11 cellular contexts compared by ENCODE assay signal in the genomic region with DNA sequence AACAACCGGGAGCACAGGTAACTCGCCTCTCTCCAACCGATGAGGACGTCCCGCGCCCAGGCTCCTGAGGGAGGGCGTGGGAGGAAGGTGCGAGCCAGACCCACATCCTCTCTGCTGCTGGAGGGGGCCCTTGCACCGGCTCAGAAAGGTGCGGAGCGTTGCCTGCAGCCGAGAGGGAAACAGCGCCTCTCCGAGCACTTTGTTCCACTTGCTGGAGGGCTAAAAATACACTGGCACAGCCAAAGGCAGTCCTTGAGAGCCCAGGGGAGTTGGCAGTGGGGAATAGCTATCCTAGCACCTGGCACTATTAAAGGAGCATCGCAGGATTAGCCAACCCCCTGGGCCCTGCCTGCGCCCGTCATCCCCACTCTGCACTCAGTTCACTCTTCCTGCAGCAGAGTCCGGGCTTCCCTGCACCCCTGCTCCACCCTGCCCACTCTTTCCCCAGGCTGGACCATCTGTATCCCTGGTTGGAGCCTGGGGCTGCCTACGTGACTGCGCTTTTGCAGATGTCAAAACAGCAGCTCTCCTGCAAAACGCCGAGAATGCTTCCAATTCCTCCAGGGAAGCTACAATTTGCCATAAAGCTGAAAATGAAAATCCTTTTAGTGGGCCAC.
A peak's percentile ranks its signal among the peaks of the same experiment; 100 is the strongest.
DNase-seq lines count a peak whose midpoint lies in the region; ATAC-seq, FAIRE-seq and TF ChIP-seq lines count a peak whose summit lies in the region.
"Had no signal": no experiment of that assay in that cellular context is flagged by ENCODE, and none has a peak within 500 bp of the region (broad histone marks: within the 10 kb centered on the region; RNA-seq: fewer than 3 reads in every experiment).

No MANE protein-coding gene starts in this region.

- no peaks in the 10 kb centered on the region for H3K36me3 ChIP-seq in pancreas
- no peaks in the 10 kb centered on the region for H3K36me3 ChIP-seq in Caco-2 (ENCODE audit: control insufficient read depth, insufficient read depth, low read length)

- BruUV-seq in Caco-2 (replicated peaks; lab: Mats Ljungman, UMichigan) = no TSS peak

- H3K4me3 ChIP-seq in pancreas = no peak overlapping the region
- H3K4me3 ChIP-seq in Caco-2 (ENCODE audit: low read depth, low read length) = no peak overlapping the region

- peaks cover 37% of the 10 kb centered on the region for H3K4me1 Mint-ChIP-seq in activated CD4-positive, alpha-beta T cell treated with anti-CD3 and anti-CD28 coated beads for 36 hours
- peaks cover 41% of the 10 kb centered on the region for H3K4me1 Mint-ChIP-seq in activated naive CD8-positive, alpha-beta T cell treated with anti-CD3 and anti-CD28 coated beads, Interleukin-2, amount 50 U/mL, for 24 hours
- H3K4me1 Mint-ChIP-seq in Caco-2 (ENCODE audit: low read depth, unreplicated experiment) = peaks cover 11% of the 10 kb centered on the region

- WGBS in pancreas, 2 donors = 37 to 39% methylated on average over 22 of the region's 22 CpGs

- CTCF ChIA-PET in activated CD4-positive, alpha-beta T cell treated with anti-CD3 and anti-CD28 coated beads for 36 hours (lab: Charles Lee) = no interaction called here
- CTCF ChIA-PET in Caco-2 (lab: Charles Lee) = no interaction called here

- POLR2A ChIA-PET in activated CD4-positive, alpha-beta T cell treated with anti-CD3 and anti-CD28 coated beads for 36 hours (lab: Charles Lee) = no interaction called here
- POLR2A ChIA-PET in Caco-2 (lab: Charles Lee) = no interaction called here

- no peaks in the 10 kb centered on the region for H3K9me3 Mint-ChIP-seq in activated CD4-positive, alpha-beta T cell treated with anti-CD3 and anti-CD28 coated beads for 36 hours (ENCODE audit: low read depth)
- H3K9me3 Mint-ChIP-seq in activated naive CD8-positive, alpha-beta T cell treated with anti-CD3 and anti-CD28 coated beads, Interleukin-2, amount 50 U/mL, for 24 hours = no peaks in the 10 kb centered on the region
- H3K9me3 Mint-ChIP-seq in Caco-2 (ENCODE audit: unreplicated experiment) = no peaks in the 10 kb centered on the region
- H3K9me3 Mint-ChIP-seq: dendritic cell treated with granulocyte-macrophage colony-stimulating factor and Interleukin-4, amounts not matched to agents 40 ng/mL and 50 ng/mL, for 4 days had no signal

- H3K9me3 ChIP-seq in pancreas (no peaks in the 10 kb centered on the region), Caco-2 (no peaks in the 10 kb centered on the region)

- ATAC-seq in activated CD4-positive, alpha-beta T cell treated with anti-CD3 and anti-CD28 coated beads for 36 hours = peak; percentile 71
- peak; percentile 31 for ATAC-seq in HG03342 (IDR thresholded peaks at IDR 0.05; ENCODE audit: unreplicated experiment)
- ATAC-seq in activated naive CD8-positive, alpha-beta T cell treated with anti-CD3 and anti-CD28 coated beads, Interleukin-2, amount 50 U/mL, for 24 hours = peak; percentile 64
- peak; percentile 63 to 75 (median 72) for ATAC-seq in pancreas
- ATAC-seq in HG02870 (IDR thresholded peaks at IDR 0.05; ENCODE audit: unreplicated experiment) = no peak

- peak overlapping the region; percentile 11 to 68 (median 52) for H3K27ac ChIP-seq in pancreas

- intact Hi-C loops in activated CD4-positive, alpha-beta T cell treated with anti-CD3 and anti-CD28 coated beads for 36 hours (cut with DNase I, micrococcal nuclease) = no loop called here
- intact Hi-C loops in pancreas (cut with DNase I) (loop anchor here in 1 of 3 donors (10.0 kb wide), 1 partner anchor 55 kb away; no protein-coding TSS in a partner anchor), Caco-2 (cut with micrococcal nuclease; ENCODE audit: unreplicated experiment) (no loop called here)

- H3K4me3 Mint-ChIP-seq in activated CD4-positive, alpha-beta T cell treated with anti-CD3 and anti-CD28 coated beads for 36 hours = no peak overlapping the region
- no peak overlapping the region for H3K4me3 Mint-ChIP-seq in activated naive CD8-positive, alpha-beta T cell treated with anti-CD3 and anti-CD28 coated beads, Interleukin-2, amount 50 U/mL, for 24 hours
- H3K4me3 Mint-ChIP-seq in Caco-2 (ENCODE audit: unreplicated experiment) = no peak overlapping the region
- H3K4me3 Mint-ChIP-seq: dendritic cell treated with granulocyte-macrophage colony-stimulating factor and Interleukin-4, amounts not matched to agents 40 ng/mL and 50 ng/mL, for 4 days had no signal

- no peaks in the 10 kb centered on the region for H3K36me3 Mint-ChIP-seq in activated CD4-positive, alpha-beta T cell treated with anti-CD3 and anti-CD28 coated beads for 36 hours (ENCODE audit: low read depth)
- no peaks in the 10 kb centered on the region for H3K36me3 Mint-ChIP-seq in activated naive CD8-positive, alpha-beta T cell treated with anti-CD3 and anti-CD28 coated beads, Interleukin-2, amount 50 U/mL, for 24 hours (ENCODE audit: low read depth)
- H3K36me3 Mint-ChIP-seq in Caco-2 (ENCODE audit: insufficient read depth, unreplicated experiment) = no peaks in the 10 kb centered on the region

- FAIRE-seq in pancreas (lab: Jason Lieb, UNC) = no peak
- FAIRE-seq: keratinocyte had no signal

- H3K27me3 ChIP-seq in pancreas (no peaks in the 10 kb centered on the region), Caco-2 (replicated peaks; ENCODE audit: control insufficient read depth, insufficient read depth, low read length) (no peaks in the 10 kb centered on the region)

- peaks cover 2% of the 10 kb centered on the region for H3K27me3 Mint-ChIP-seq in activated CD4-positive, alpha-beta T cell treated with anti-CD3 and anti-CD28 coated beads for 36 hours
- peaks cover 12% of the 10 kb centered on the region for H3K27me3 Mint-ChIP-seq in activated naive CD8-positive, alpha-beta T cell treated with anti-CD3 and anti-CD28 coated beads, Interleukin-2, amount 50 U/mL, for 24 hours
- H3K27me3 Mint-ChIP-seq in Caco-2 (ENCODE audit: insufficient read depth, unreplicated experiment) = no peaks in the 10 kb centered on the region

- TF ChIP-seq CTCF in pancreas (IDR thresholded peaks at IDR 0.05) (no peak), Caco-2 (IDR thresholded peaks at IDR 0.05; ENCODE audit: insufficient read depth in 1 of 2, low read depth in 1 of 2, low read length in 1 of 2, severe bottlenecking in 1 of 2, unreplicated experiment in 1 of 2) (no peak)

- DNase-seq in activated CD4-positive, alpha-beta T cell treated with anti-CD3 and anti-CD28 coated beads for 36 hours = peak; percentile 60
- no peak for DNase-seq in activated CD4-positive, alpha-beta T cell treated with anti-CD3 and anti-CD28 coated beads for 4 hours
- peak; percentile 37 for DNase-seq in activated naive CD8-positive, alpha-beta T cell treated with anti-CD3 and anti-CD28 coated beads, Interleukin-2, amount 50 U/mL, for 24 hours
- DNase-seq in pancreas (peak in 5 of 6 donors; percentile 63 to 76 (median 66)), Caco-2 (no peak), dermis blood vessel endothelial cell (no peak)
- DNase-seq: IMR-90 had no signal

- H3K27ac Mint-ChIP-seq in activated CD4-positive, alpha-beta T cell treated with anti-CD3 and anti-CD28 coated beads for 36 hours = no peak overlapping the region
- H3K27ac Mint-ChIP-seq in activated naive CD8-positive, alpha-beta T cell treated with anti-CD3 and anti-CD28 coated beads, Interleukin-2, amount 50 U/mL, for 24 hours = no peak overlapping the region
- H3K27ac Mint-ChIP-seq in Caco-2 (ENCODE audit: unreplicated experiment) = no peak overlapping the region

- peaks cover 20 to 36% (median 29%) of the 10 kb centered on the region in 3 donors for H3K4me1 ChIP-seq in pancreas
- peaks cover 23% of the 10 kb centered on the region for H3K4me1 ChIP-seq in Caco-2

Comparison
In these comparisons a context has a peak if more than half of its experiments do, and no peak if none do; other contexts are left out.
1. DNase-seq: peak in activated CD4-positive, alpha-beta T cell treated with anti-CD3 and anti-CD28 coated beads for 36 hours (single experiment), activated naive CD8-positive, alpha-beta T cell treated with anti-CD3 and anti-CD28 coated beads, Interleukin-2, amount 50 U/mL, for 24 hours (single experiment) and pancreas (5 of 6); none in activated CD4-positive, alpha-beta T cell treated with anti-CD3 and anti-CD28 coated beads for 4 hours (0 of 2), Caco-2 (0 of 2) and dermis blood vessel endothelial cell (single experiment).